ENCODE assay signal across 1 cellular context in genomic region chr9:15357050-15357653, GRCh38.
TF ChIP-seq lines count a peak whose summit lies in the region.

No MANE protein-coding gene starts in this region.

TF ChIP-seq in K562, 482 proteins besides CTCF, POLR2A, EP300 and RAD21 (continued from another document):
- TF ChIP-seq ZNF384 (IDR thresholded peaks at IDR 0.05; ENCODE audit: low read depth, low read length) (peak; percentile 73), CEBPB (tag; IDR thresholded peaks at IDR 0.05) (peak; percentile 36; the same call in 1 of the 2 replicates)
TF ChIP-seq in K562: peak in this region for 2.
